In the genomic region with DNA sequence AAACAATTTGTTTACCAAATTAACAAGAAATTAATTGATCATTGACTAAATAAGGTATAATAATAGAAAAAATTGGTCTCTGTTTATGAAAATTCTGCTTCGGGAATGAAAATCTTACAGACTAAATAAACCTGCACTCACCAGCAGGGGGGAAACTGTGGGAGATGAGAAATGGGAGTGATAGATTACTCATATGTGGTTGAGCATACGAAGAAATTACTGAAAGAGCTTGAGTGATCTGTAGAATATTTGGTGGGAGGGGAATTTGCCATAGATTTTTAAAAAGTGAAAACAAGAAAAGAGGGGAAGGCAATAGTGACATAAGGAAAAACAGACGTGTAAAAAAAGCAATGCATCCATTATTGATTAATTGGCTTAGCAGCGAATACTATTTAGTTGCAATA, we compare ENCODE assay signal across 1 cellular context.
TF ChIP-seq lines count a peak whose summit lies in the region.

No MANE protein-coding gene starts in this region.

TF ChIP-seq in GM23338, 12 proteins besides CTCF, POLR2A, EP300 and RAD21 (continued from another document):
- no peak for TF ChIP-seq ZNF462 (CRISPR knock-in tag; IDR thresholded peaks at IDR 0.05)
- no peak for TF ChIP-seq JUNB (IDR thresholded peaks at IDR 0.05; ENCODE audit: unreplicated experiment)
